18 cellular contexts compared by ENCODE assay signal in genomic region chr4:4428966-4429875, GRCh38. TPM values are rescaled to one million over a fixed set of nuclear protein-coding genes. Genes with fewer than 3 reads are reported as not detected.
DNase-seq lines count a peak whose midpoint lies in the region; ATAC-seq, FAIRE-seq and TF ChIP-seq lines count a peak whose summit lies in the region.
"Had no signal": no experiment of that assay in that cellular context is flagged by ENCODE, and none has a peak within 500 bp of the region (broad histone marks: within the 10 kb centered on the region; RNA-seq: fewer than 3 reads in every experiment).

No MANE protein-coding gene starts in this region.

- no peak overlapping the region for H3K27ac Mint-ChIP-seq in activated CD4-positive, alpha-beta T cell treated with anti-CD3 and anti-CD28 coated beads for 36 hours

- H3K4me1 ChIP-seq in H1 (replicated peaks in 1 of 4; ENCODE audit: control insufficient read depth in 3 of 4, insufficient read depth in 4 of 4, low read length in 3 of 4) (peaks cover 18 to 37% (median 27%) of the 10 kb centered on the region in 4 experiments), colonic mucosa (no peaks in the 10 kb centered on the region)

- H2BK20ac ChIP-seq in H1 (ENCODE audit: low read length), result no peak overlapping the region; the same call in 1 of the 2 replicates

- H3K79me2 ChIP-seq in H1 (ENCODE audit: control insufficient read depth in 1 of 2, insufficient read depth in 2 of 2, low read length in 2 of 2), result no peaks in the 10 kb centered on the region

- FAIRE-seq in H1 (lab: Jason Lieb, UNC), result no peak
- FAIRE-seq: HepG2 had no signal

- H3K4me2 ChIP-seq in H1 (ENCODE audit: insufficient read depth in 1 of 2, low read depth in 2 of 2, low read length in 2 of 2), result no peak overlapping the region

- H3K79me1 ChIP-seq in H1 (ENCODE audit: low read depth, low read length), result no peaks in the 10 kb centered on the region

- 0 out of 2 replicates have a peak overlapping the region, but pooled peaks have one; percentile 26 for H2BK5ac ChIP-seq in H1 (ENCODE audit: low read depth, low read length)

- 0 out of 2 replicates have a peak overlapping the region, but pooled peaks have one; percentile 32 for H2AK5ac ChIP-seq in H1 (ENCODE audit: low read depth, low read length)

- TF ChIP-seq RAD21 in H1 (IDR thresholded peaks at IDR 0.05 in 1 of 2, conservative IDR thresholded peaks at IDR 0.05 in 1 of 2; ENCODE audit: low read depth in 2 of 2, low read length in 2 of 2), result no peak

- no peak overlapping the region for H3K56ac ChIP-seq in H1 (replicated peaks; ENCODE audit: insufficient read length, low read depth, low read length)

- DNase-seq in NCI-H1694 treated with DMSO at 0.1 percent for 48 hours (lab: John Stamatoyannopoulos, UW), result peak; percentile 16
- DNase-seq in H1 (ENCODE audit: low read depth in 1 of 2, low spot score in 2 of 2), result no peak
- peak; percentile 16 for DNase-seq in myocyte (ENCODE audit: low read depth)
- no peak for DNase-seq in activated CD4-positive, alpha-beta T cell treated with anti-CD3 and anti-CD28 coated beads for 36 hours
- no peak for DNase-seq in colonic mucosa
- DNase-seq in cerebellum (ENCODE audit: low spot score), result no peak
- DNase-seq: CD8-positive, alpha-beta memory T cell; DMS153; EL; MG63; NCI-H1092 treated with DMSO at 0.1 percent for 48 hours; NCI-H1930; NCI-H2171 treated with DMSO at 0.1 percent for 48 hours; NCI-H510A had no signal

- H3K27ac ChIP-seq in H1 (ENCODE audit: low read depth, low read length) (no peak overlapping the region), colonic mucosa (no peak overlapping the region)
- H3K27ac ChIP-seq: RWPE1, SJSA1 had no signal

- no peaks in the 10 kb centered on the region; a peak in 1 of 7 replicates for H3K27me3 ChIP-seq in H1 (replicated peaks in 1 of 4; ENCODE audit: control insufficient read depth in 3 of 4, extremely low read depth in 1 of 4, insufficient read depth in 3 of 4, low read length in 3 of 4)
- H3K27me3 ChIP-seq in colonic mucosa, result no peaks in the 10 kb centered on the region
- H3K27me3 ChIP-seq: MG63, SJSA1 had no signal

- H2BK15ac ChIP-seq in H1 (ENCODE audit: low read length), result no peak overlapping the region; the same call in 1 of the 2 replicates

- peaks cover 3% of the 10 kb centered on the region for H3K4me1 Mint-ChIP-seq in activated CD4-positive, alpha-beta T cell treated with anti-CD3 and anti-CD28 coated beads for 36 hours

- no peak for ATAC-seq in activated CD4-positive, alpha-beta T cell treated with anti-CD3 and anti-CD28 coated beads for 36 hours
- ATAC-seq in HG03457 (IDR thresholded peaks at IDR 0.05; ENCODE audit: unreplicated experiment), result no peak
- ATAC-seq: HepG2 had no signal

- POLR2A ChIA-PET in H1 (lab: Charles Lee; ENCODE audit: partially characterized antibody), result no interaction called here
- POLR2A ChIA-PET in activated CD4-positive, alpha-beta T cell treated with anti-CD3 and anti-CD28 coated beads for 36 hours (lab: Charles Lee), result no interaction called here

- no peak overlapping the region for H3K14ac ChIP-seq in H1 (ENCODE audit: insufficient read length)

- TF ChIP-seq POLR2A in H1 (IDR thresholded peaks at IDR 0.05; ENCODE audit: control extremely low read depth in 1 of 2, low read depth in 2 of 2, low read length in 2 of 2), result no peak

- H3K9me3 ChIP-seq in H1 (ENCODE audit: insufficient read depth in 2 of 2, low read depth in 1 of 2, low read length in 1 of 2) (no peaks in the 10 kb centered on the region), colonic mucosa (no peaks in the 10 kb centered on the region)
- H3K9me3 ChIP-seq: MG63, SJSA1 had no signal

- H3K23ac ChIP-seq in H1 (ENCODE audit: insufficient read length), result no peak overlapping the region

- H4K91ac ChIP-seq in H1 (replicated peaks; ENCODE audit: insufficient read length, low read length), result no peak overlapping the region

- H3K9me3 Mint-ChIP-seq in activated CD4-positive, alpha-beta T cell treated with anti-CD3 and anti-CD28 coated beads for 36 hours (ENCODE audit: low read depth), result no peaks in the 10 kb centered on the region
- H3K9me3 Mint-ChIP-seq: CD8-positive, alpha-beta memory T cell had no signal

- H4K5ac ChIP-seq in H1 (ENCODE audit: insufficient read length, low read depth, low read length), result no peak overlapping the region

- H3K9ac ChIP-seq in H1 (replicated peaks in 1 of 4; ENCODE audit: extremely low read depth in 1 of 4, low read depth in 3 of 4, low read length in 3 of 4) (no peak overlapping the region), colonic mucosa (ENCODE audit: low read depth in 2 of 2, low read length in 2 of 2) (no peak overlapping the region)

- no peaks in the 10 kb centered on the region for H4K20me1 ChIP-seq in H1 (replicated peaks in 1 of 2; ENCODE audit: control insufficient read depth in 1 of 2, insufficient read depth in 2 of 2, low read length in 2 of 2)

- no peak for TF ChIP-seq EP300 in H1 (IDR thresholded peaks at IDR 0.05; ENCODE audit: borderline replicate concordance in 1 of 2, low read depth in 2 of 2, low read length in 2 of 2)

- H3K4me3 Mint-ChIP-seq in activated CD4-positive, alpha-beta T cell treated with anti-CD3 and anti-CD28 coated beads for 36 hours, result no peak overlapping the region
- H3K4me3 Mint-ChIP-seq: CD8-positive, alpha-beta memory T cell had no signal

- H3K36me3 ChIP-seq in H1 (ENCODE audit: control insufficient read depth in 2 of 4, insufficient read depth in 4 of 4, low read length in 3 of 4) (no peaks in the 10 kb centered on the region), colonic mucosa (no peaks in the 10 kb centered on the region)
- H3K36me3 ChIP-seq: MG63 had no signal

- 93% methylated on average over 10 of the region's 10 CpGs; no CpG with 5 or more reads in 1 of the 2 experiments for WGBS in H1 (ENCODE audit: extremely low coverage in 1 of 2, insufficient coverage in 1 of 2, insufficient read length in 1 of 2, insufficient replicate concordance in 2 of 2, low coverage in 1 of 2, low lambda C conversion rate in 2 of 2, missing lambda C conversion rate in 1 of 2), 2 experiments

- no peaks in the 10 kb centered on the region; the same call in 1 of the 2 replicates for H3K23me2 ChIP-seq in H1 (ENCODE audit: low read depth, low read length)

- H3K4ac ChIP-seq in H1 (replicated peaks; ENCODE audit: insufficient read length, low read depth, low read length), result no peak overlapping the region

- H3K4me3 ChIP-seq in H1 (ENCODE audit: extremely low read depth in 1 of 4, insufficient read depth in 2 of 4, low read depth in 3 of 4, low read length in 4 of 4), result no peak overlapping the region
- no peak overlapping the region for H3K4me3 ChIP-seq in colonic mucosa
- H3K4me3 ChIP-seq: MG63, SJSA1 had no signal

- no peak for TF ChIP-seq CTCF in H1 (IDR thresholded peaks at IDR 0.05; ENCODE audit: control extremely low read depth in 1 of 3, insufficient read depth in 1 of 3, low read depth in 1 of 3, low read length in 3 of 3)
- no peak for TF ChIP-seq CTCF in colonic mucosa (IDR thresholded peaks at IDR 0.05)

- CTCF ChIA-PET in H1 (lab: Charles Lee; ENCODE audit: partially characterized antibody), result interaction anchor here (0.9 to 3.8 kb wide), 12 partner anchors 8 to 443 kb away, joined by 3 to 28 read pairs (median 6); partner anchors contain the start of gene NSG1
- CTCF ChIA-PET in activated CD4-positive, alpha-beta T cell treated with anti-CD3 and anti-CD28 coated beads for 36 hours (lab: Charles Lee), result interaction anchor here (0.7 to 1.7 kb wide), 3 partner anchors 10 to 170 kb away, joined by 3 to 5 read pairs (median 4); no protein-coding TSS in a partner anchor

- 0 out of 2 replicates have a peak overlapping the region, but pooled peaks have one; percentile 9 for H3K18ac ChIP-seq in H1 (ENCODE audit: extremely low read depth, low read length)

- no peak overlapping the region for H2AFZ ChIP-seq in H1 (ENCODE audit: low read length)

- H4K8ac ChIP-seq in H1 (ENCODE audit: extremely low read depth, insufficient read depth, low read length), result no peak overlapping the region; the same call in 1 of the 2 replicates

- H2BK120ac ChIP-seq in H1 (replicated peaks; ENCODE audit: low read depth, low read length), result no peak overlapping the region

- H3K27me3 Mint-ChIP-seq in activated CD4-positive, alpha-beta T cell treated with anti-CD3 and anti-CD28 coated beads for 36 hours, result no peaks in the 10 kb centered on the region
- H3K27me3 Mint-ChIP-seq: CD8-positive, alpha-beta memory T cell had no signal

- H3K36me3 Mint-ChIP-seq in activated CD4-positive, alpha-beta T cell treated with anti-CD3 and anti-CD28 coated beads for 36 hours (ENCODE audit: low read depth), result peaks cover 3% of the 10 kb centered on the region

- intact Hi-C loops in activated CD4-positive, alpha-beta T cell treated with anti-CD3 and anti-CD28 coated beads for 36 hours (cut with DNase I, micrococcal nuclease), result no loop called here
- intact Hi-C loops in colonic mucosa (cut with DNase I), result no loop called here

- H2BK12ac ChIP-seq in H1 (ENCODE audit: low read depth, low read length), result no peak overlapping the region; the same call in 1 of the 2 replicates

TF ChIP-seq in H1, 55 proteins besides CTCF, POLR2A, EP300 and RAD21 (continues in another document):
- TF ChIP-seq HDAC2 (IDR thresholded peaks at IDR 0.05; ENCODE audit: borderline replicate concordance in 1 of 2, low read depth in 2 of 2, low read length in 2 of 2) (no peak), POU5F1 (IDR thresholded peaks at IDR 0.05; ENCODE audit: low read depth, low read length) (no peak), GABPA (IDR thresholded peaks at IDR 0.05; ENCODE audit: borderline replicate concordance, insufficient read depth, low read length) (no peak), SIX5 (IDR thresholded peaks at IDR 0.05; ENCODE audit: low read depth, low read length) (no peak), KDM1A (IDR thresholded peaks at IDR 0.05; ENCODE audit: borderline replicate concordance, low read length) (no peak), RNF2 (IDR thresholded peaks at IDR 0.05; ENCODE audit: borderline replicate concordance, low read depth, low read length, missing control alignments, poor library complexity, severe bottlenecking) (no peak), JUND (IDR thresholded peaks at IDR 0.05; ENCODE audit: low read length) (no peak), TEAD4 (IDR thresholded peaks at IDR 0.05; ENCODE audit: low read depth, low read length) (no peak)

RNA-seq across cellular contexts. Expression of gene NSG1, which starts 42.3 kb away (rescaled TPM):
- total RNA-seq in H1 (2021; fragmentation: NEBNext Ultra II Directional; extraction: Animal tissue kit (Norgen Biotek cat#: 25700)), result 56.6 and 61.4 TPM in 2 replicates
- polyA plus RNA-seq in H1 (2011; rRNA removed), result 35.7 and 60.0 TPM in 2 replicates
- 34.1 TPM for polyA plus RNA-seq in H1 (2011; cell fraction: cytosol; rRNA removed)
- polyA plus RNA-seq in H1 (2011; cell fraction: nucleus; rRNA removed), result 44.9 TPM
- 52.4 to 65.6 TPM (median 59.1 TPM) in 4 replicates for polyA plus RNA-seq in H1 (2012, experiment 1 of 2)
- polyA plus RNA-seq in H1 (2012, experiment 2 of 2), result 30.2 TPM
- polyA plus RNA-seq in H1 (2013, experiment 1 of 2), result 44.8 TPM
- 56.6 TPM for polyA plus RNA-seq in H1 (2013, experiment 2 of 2)
- 30.0 and 42.4 TPM in 2 replicates for polyA minus RNA-seq in H1 (2011; rRNA and poly(A)+ RNA removed)
- polyA minus RNA-seq in H1 (2011; cell fraction: cytosol; rRNA and poly(A)+ RNA removed), result 14.4 TPM
- 11.0 TPM for polyA minus RNA-seq in H1 (2011; cell fraction: nucleus; rRNA and poly(A)+ RNA removed)
- total RNA-seq in myocyte (0.27 TPM in 1 of 2 replicates, not detected in the other), colonic mucosa (1 to 10 TPM; 2.4 to 5.9 TPM), cerebellum (223 TPM)
- 0.16 TPM for polyA plus RNA-seq in myocyte (2012)
- total RNA-seq in activated CD4-positive, alpha-beta T cell treated with anti-CD3 and anti-CD28 coated beads for 36 hours, result 1 to 10 TPM; 4.1 to 5.3 TPM
- total RNA-seq: HepG2, SJSA1 had no signal
- polyA plus RNA-seq: HepG2 had no signal

Comparison
In these comparisons a context has a peak if more than half of its experiments do, and no peak if none do; other contexts are left out.
1. DNase-seq: peak in NCI-H1694 treated with DMSO at 0.1 percent for 48 hours (single experiment) and myocyte (single experiment); none in H1 (0 of 2), activated CD4-positive, alpha-beta T cell treated with anti-CD3 and anti-CD28 coated beads for 36 hours (single experiment), colonic mucosa (single experiment) and cerebellum (single experiment).